Comparison of ENCODE assay signal across 12 cellular contexts in genomic region chr2:118763797-118764196, GRCh38.
DNase-seq lines count a peak whose midpoint lies in the region; ATAC-seq and TF ChIP-seq lines count a peak whose summit lies in the region.
"Had no signal": no experiment of that assay in that cellular context is flagged by ENCODE, and none has a peak within 500 bp of the region (broad histone marks: within the 10 kb centered on the region; RNA-seq: fewer than 3 reads in every experiment).

No MANE protein-coding gene starts in this region.

- H3K27me3 ChIP-seq in BLaER1 = peaks cover 12% of the 10 kb centered on the region; the same call in 1 of the 2 replicates

- DNase-seq in MV-4-11 (lab: John Stamatoyannopoulos, UW) (peak; percentile 67), endothelial cell (ENCODE audit: low spot score) (peak; percentile 31), nephron progenitor cell (no peak), LoVo (ENCODE audit: low spot score) (no peak)
- DNase-seq in stimulated activated CD4-positive, alpha-beta T cell treated with anti-CD3 and anti-CD28 coated beads, Interleukin-12 subunit alpha, Interleukin-12 subunit beta, amount 100 ng/mL, for 4 hours = no peak
- DNase-seq in effector memory CD8-positive, alpha-beta T cell = no peak
- DNase-seq: activated T-cell treated with anti-CD3 and anti-CD28 coated beads, Interleukin-2, amount 50 U/mL, for 4 hours; central memory CD4-positive, alpha-beta T cell; naive thymus-derived CD4-positive, alpha-beta T cell; NCI-H774 had no signal

- H3K9me3 ChIP-seq in BLaER1 = no peaks in the 10 kb centered on the region

- H3K36me3 Mint-ChIP-seq in endothelial cell (ENCODE audit: low read depth, unreplicated experiment) (no peaks in the 10 kb centered on the region), nephron progenitor cell (ENCODE audit: low read depth) (no peaks in the 10 kb centered on the region)
- H3K36me3 Mint-ChIP-seq in effector memory CD8-positive, alpha-beta T cell (ENCODE audit: insufficient read depth) = peaks cover 2% of the 10 kb centered on the region
- H3K36me3 Mint-ChIP-seq: naive thymus-derived CD4-positive, alpha-beta T cell had no signal

- H3K27me3 Mint-ChIP-seq in endothelial cell (ENCODE audit: unreplicated experiment) (peaks cover 3% of the 10 kb centered on the region), nephron progenitor cell (ENCODE audit: low read depth, poor library complexity) (peaks cover 52% of the 10 kb centered on the region)
- H3K27me3 Mint-ChIP-seq in effector memory CD8-positive, alpha-beta T cell = peaks cover 21 to 51% of the 10 kb centered on the region in 2 donors

- H3K4me3 Mint-ChIP-seq in endothelial cell (ENCODE audit: unreplicated experiment) (no peak overlapping the region), nephron progenitor cell (no peak overlapping the region)
- H3K4me3 Mint-ChIP-seq in effector memory CD8-positive, alpha-beta T cell = no peak overlapping the region
- H3K4me3 Mint-ChIP-seq: activated T-cell treated with anti-CD3 and anti-CD28 coated beads, Interleukin-2, amount 50 U/mL, for 4 hours; naive thymus-derived CD4-positive, alpha-beta T cell had no signal

- H3K4me1 ChIP-seq in BLaER1 = peaks cover 11% of the 10 kb centered on the region

- H3K9ac ChIP-seq in BLaER1 = no peak overlapping the region

- peaks cover 8% of the 10 kb centered on the region for H3K4me1 Mint-ChIP-seq in endothelial cell (ENCODE audit: unreplicated experiment)
- peaks cover 38% of the 10 kb centered on the region for H3K4me1 Mint-ChIP-seq in nephron progenitor cell
- no peaks in the 10 kb centered on the region for H3K4me1 Mint-ChIP-seq in effector memory CD8-positive, alpha-beta T cell (ENCODE audit: low read depth in 2 of 2)
- H3K4me1 Mint-ChIP-seq: naive thymus-derived CD4-positive, alpha-beta T cell had no signal

- no peak for ATAC-seq in HG02885 (IDR thresholded peaks at IDR 0.05; ENCODE audit: poor library complexity, unreplicated experiment)
- no peak for ATAC-seq in effector memory CD8-positive, alpha-beta T cell (replicated peaks)
- ATAC-seq: activated T-cell treated with anti-CD3 and anti-CD28 coated beads, Interleukin-2, amount 50 U/mL, for 4 hours; naive thymus-derived CD4-positive, alpha-beta T cell had no signal

- no peaks in the 10 kb centered on the region for H3K36me3 ChIP-seq in BLaER1

- no peak overlapping the region for H3K4me3 ChIP-seq in BLaER1

- no peak overlapping the region for H3K27ac Mint-ChIP-seq in endothelial cell (ENCODE audit: unreplicated experiment)
- no peak overlapping the region for H3K27ac Mint-ChIP-seq in nephron progenitor cell
- no peak overlapping the region for H3K27ac Mint-ChIP-seq in effector memory CD8-positive, alpha-beta T cell
- H3K27ac Mint-ChIP-seq: naive thymus-derived CD4-positive, alpha-beta T cell had no signal

- no peak overlapping the region for H3K27ac ChIP-seq in BLaER1

- TF ChIP-seq CTCF in endothelial cell (IDR thresholded peaks at IDR 0.05; ENCODE audit: unreplicated experiment) (peak; percentile 56), nephron progenitor cell (IDR thresholded peaks at IDR 0.05) (peak; percentile 36)

- H3K9me3 Mint-ChIP-seq in endothelial cell (ENCODE audit: unreplicated experiment) (no peaks in the 10 kb centered on the region), nephron progenitor cell (no peaks in the 10 kb centered on the region)
- H3K9me3 Mint-ChIP-seq in effector memory CD8-positive, alpha-beta T cell = no peaks in the 10 kb centered on the region
- H3K9me3 Mint-ChIP-seq: activated T-cell treated with anti-CD3 and anti-CD28 coated beads, Interleukin-2, amount 50 U/mL, for 4 hours had no signal

- H4K20me1 ChIP-seq in BLaER1 = no peaks in the 10 kb centered on the region

- peak overlapping the region; percentile 19; the same call in 1 of the 2 replicates for H3K4me2 ChIP-seq in BLaER1

Comparison
In these comparisons a context has a peak if more than half of its experiments do, and no peak if none do; other contexts are left out.
1. DNase-seq: peak in MV-4-11 (single experiment) and endothelial cell (single experiment); none in nephron progenitor cell (single experiment), LoVo (single experiment), stimulated activated CD4-positive, alpha-beta T cell treated with anti-CD3 and anti-CD28 coated beads, Interleukin-12 subunit alpha, Interleukin-12 subunit beta, amount 100 ng/mL, for 4 hours (single experiment) and effector memory CD8-positive, alpha-beta T cell (0 of 3).